1 cellular context compared by ENCODE assay signal in genomic region chr19:55536366-55536765, GRCh38.
A peak's percentile ranks its signal among the peaks of the same experiment; 100 is the strongest.
TF ChIP-seq lines count a peak whose summit lies in the region.

No MANE protein-coding gene starts in this region.

TF ChIP-seq in K562, 482 proteins besides CTCF, POLR2A, EP300 and RAD21:
- TF ChIP-seq EGR1 (conservative IDR thresholded peaks at IDR 0.05): peak; percentile 36
- no peak for TF ChIP-seq ZNF764 (CRISPR knock-in tag; IDR thresholded peaks at IDR 0.05; ENCODE audit: low read depth)
